ENCODE assay signal across 1 cellular context in genomic region chr4:140976768-140977167, GRCh38.
TF ChIP-seq lines count a peak whose summit lies in the region.

No MANE protein-coding gene starts in this region.

TF ChIP-seq in SK-N-SH, 30 proteins besides CTCF, POLR2A, EP300 and RAD21 (continued from another document):
- TF ChIP-seq REST (IDR thresholded peaks at IDR 0.05; ENCODE audit: low read depth, low read length) (no peak), YY1 (IDR thresholded peaks at IDR 0.05; ENCODE audit: low read depth) (no peak), FOXJ3 (CRISPR knock-in tag; IDR thresholded peaks at IDR 0.05) (no peak), TAF1 (IDR thresholded peaks at IDR 0.05; ENCODE audit: borderline replicate concordance, low read depth, low read length) (no peak), ZBTB33 (IDR thresholded peaks at IDR 0.05; ENCODE audit: borderline replicate concordance, low read depth) (no peak), TCF12 (IDR thresholded peaks at IDR 0.05) (no peak), FOXM1 (IDR thresholded peaks at IDR 0.05; ENCODE audit: low read depth) (no peak), POLR2AphosphoS5 (IDR thresholded peaks at IDR 0.05; ENCODE audit: low read depth, low read length) (no peak)
